In the genomic region with DNA sequence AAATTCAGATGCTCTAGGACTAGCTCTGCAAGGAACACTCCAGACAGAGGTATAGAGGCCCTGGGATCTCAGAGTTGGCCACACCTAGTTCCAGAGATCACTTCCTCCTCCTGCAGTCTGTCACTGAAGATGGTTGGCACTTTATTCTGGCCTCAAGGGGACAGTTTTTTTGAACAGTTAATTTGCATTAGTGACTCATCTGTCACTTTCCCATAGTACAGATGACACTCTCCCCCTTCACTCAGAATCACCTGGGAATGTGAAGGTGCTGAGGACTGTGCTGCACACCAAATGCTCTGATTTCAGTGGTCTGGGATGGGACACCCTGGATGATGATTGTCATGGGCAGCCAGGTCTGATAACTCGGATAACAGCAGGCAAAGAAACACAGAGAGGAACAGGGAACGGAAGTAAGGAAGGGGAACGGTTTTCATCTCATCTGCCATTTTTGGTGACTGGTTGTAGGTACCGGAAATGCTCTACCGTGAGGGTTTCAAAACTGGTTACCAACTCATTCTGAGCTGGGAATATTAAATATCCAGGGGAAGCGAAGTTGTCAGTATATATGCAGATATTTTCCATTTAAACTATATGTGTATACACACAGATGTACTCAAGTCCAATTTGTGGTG, we compare ENCODE assay signal across 10 cellular contexts.
DNase-seq lines count a peak whose midpoint lies in the region; ATAC-seq, FAIRE-seq and TF ChIP-seq lines count a peak whose summit lies in the region.
"Had no signal": no experiment of that assay in that cellular context is flagged by ENCODE, and none has a peak within 500 bp of the region (broad histone marks: within the 10 kb centered on the region; RNA-seq: fewer than 3 reads in every experiment).

No MANE protein-coding gene starts in this region.

- H3K4me1 ChIP-seq in breast epithelium: no peaks in the 10 kb centered on the region

- FAIRE-seq in GM12891 (lab: Jason Lieb, UNC): peak; percentile 96
- FAIRE-seq: keratinocyte had no signal

- no peak overlapping the region for H3K27ac ChIP-seq in breast epithelium

- H3K9me3 ChIP-seq in T-helper 17 cell (ENCODE audit: control insufficient read depth, low read length, poor library complexity, severe bottlenecking) (no peaks in the 10 kb centered on the region), breast epithelium (no peaks in the 10 kb centered on the region)

- H3K36me3 ChIP-seq in breast epithelium: no peaks in the 10 kb centered on the region

- no peak for TF ChIP-seq CTCF in breast epithelium (IDR thresholded peaks at IDR 0.05)

- peak overlapping the region; percentile 80 for H3K27ac Mint-ChIP-seq in T-helper 17 cell

- peak; percentile 95 for ATAC-seq in GM19438 (IDR thresholded peaks at IDR 0.05; ENCODE audit: low read depth, unreplicated experiment)
- peak; percentile 92 for ATAC-seq in HG03066 (IDR thresholded peaks at IDR 0.05; ENCODE audit: low read depth, unreplicated experiment)
- no peak for ATAC-seq in T-helper 17 cell
- ATAC-seq in sciatic nerve: no peak

- peaks cover 13% of the 10 kb centered on the region for H3K4me1 Mint-ChIP-seq in T-helper 17 cell

- peak overlapping the region; percentile 77 for H3K4me3 Mint-ChIP-seq in T-helper 17 cell

- peaks cover 5% of the 10 kb centered on the region for H3K36me3 Mint-ChIP-seq in T-helper 17 cell (ENCODE audit: low read depth)

- TF ChIP-seq POLR2A in GM12891 (IDR thresholded peaks at IDR 0.05; ENCODE audit: low read depth, low read length) (no peak), breast epithelium (IDR thresholded peaks at IDR 0.05) (no peak)

- intact Hi-C loops in sciatic nerve (cut with DNase I) (no loop called here), breast epithelium (cut with DNase I; ENCODE audit: low total_unique reads) (no loop called here)

- H3K27me3 ChIP-seq in breast epithelium: no peaks in the 10 kb centered on the region

- no peaks in the 10 kb centered on the region for H3K27me3 Mint-ChIP-seq in T-helper 17 cell

- DNase-seq in GM12891 (ENCODE audit: insufficient read length, low spot score): peak; percentile 44
- DNase-seq in T-helper 17 cell: no peak
- no peak for DNase-seq in sciatic nerve (ENCODE audit: low spot score)
- DNase-seq in NCI-H146 treated with DMSO at 0.1 percent for 48 hours (lab: John Stamatoyannopoulos, UW; ENCODE audit: unreplicated experiment): no peak
- no peak for DNase-seq in HT-29 (ENCODE audit: low spot score)
- DNase-seq in breast epithelium (ENCODE audit: low spot score in 2 of 2): no peak
- DNase-seq: cortex of kidney had no signal

- H3K4me3 ChIP-seq in breast epithelium: no peak overlapping the region

TF ChIP-seq in GM12891, 5 proteins besides CTCF, POLR2A, EP300 and RAD21:
- no peak for TF ChIP-seq TAF1 (IDR thresholded peaks at IDR 0.05; ENCODE audit: low read depth, low read length)
- TF ChIP-seq POU2F2 (IDR thresholded peaks at IDR 0.05; ENCODE audit: low read depth, low read length): peak; percentile 90
- no peak for TF ChIP-seq PAX5 (IDR thresholded peaks at IDR 0.05; ENCODE audit: insufficient read depth, low read length, severe bottlenecking)
- peak; percentile 79 for TF ChIP-seq SPI1 (IDR thresholded peaks at IDR 0.05; ENCODE audit: low read depth, low read length)
- no peak for TF ChIP-seq POLR2AphosphoS5 (IDR thresholded peaks at IDR 0.05; ENCODE audit: low read depth, low read length)

Comparison
In these comparisons a context has a peak if more than half of its experiments do, and no peak if none do; other contexts are left out.
1. ATAC-seq: peak in GM19438 (single experiment) and HG03066 (single experiment); none in T-helper 17 cell (single experiment) and sciatic nerve (single experiment).